In genomic region chr18:76499596-76500340, GRCh38 we compare ENCODE assay signal across 1 cellular context.
TF ChIP-seq lines count a peak whose summit lies in the region.

No MANE protein-coding gene starts in this region.

TF ChIP-seq in HepG2, 621 proteins besides CTCF, POLR2A, EP300 and RAD21 (continued from another document):
- TF ChIP-seq UBTF (CRISPR knock-in tag; IDR thresholded peaks at IDR 0.05), result no peak
